8 cellular contexts compared by ENCODE assay signal in the genomic region with DNA sequence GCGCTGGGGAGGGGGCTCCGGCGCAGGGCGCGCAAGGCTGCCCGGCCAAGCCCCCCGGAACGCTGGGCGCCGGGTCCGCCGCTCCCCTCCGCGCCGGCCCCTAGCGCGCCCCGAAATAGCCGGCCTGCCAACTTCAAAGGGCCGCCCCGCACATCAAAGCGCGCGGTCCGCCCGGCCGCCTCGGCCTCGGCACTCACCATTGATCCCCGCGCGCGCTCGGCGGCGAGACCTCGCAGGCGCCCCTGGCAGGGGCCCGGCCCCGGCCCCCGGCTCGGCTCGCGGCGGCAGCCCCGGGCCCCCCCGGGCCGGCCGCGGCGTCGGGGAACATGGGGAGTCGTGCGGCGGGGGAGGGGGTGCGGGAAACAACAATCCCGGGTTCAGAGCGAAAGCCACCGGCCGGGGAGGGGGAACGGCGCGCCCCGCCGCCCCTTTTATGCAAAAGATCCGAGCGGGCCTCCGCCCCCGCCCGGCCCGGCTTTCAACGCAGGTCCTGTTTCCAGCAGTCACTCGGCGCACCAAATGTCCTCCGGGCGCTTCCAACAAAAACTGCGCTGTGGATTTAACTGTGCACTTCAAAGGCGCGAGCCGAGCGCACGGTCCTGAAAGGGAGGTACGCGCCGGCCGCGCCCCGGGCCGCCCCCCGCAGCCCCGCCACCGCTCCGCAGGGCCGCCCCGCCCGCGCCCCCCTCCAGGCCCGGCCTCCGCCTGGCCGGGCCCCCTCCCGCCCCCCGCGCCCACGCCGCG. TPM values are rescaled to one million over a fixed set of nuclear protein-coding genes. Genes with fewer than 3 reads are reported as not detected.
DNase-seq lines count a peak whose midpoint lies in the region; ATAC-seq and TF ChIP-seq lines count a peak whose summit lies in the region.

No MANE protein-coding gene starts in this region.

- no peaks in the 10 kb centered on the region for H3K36me3 ChIP-seq in left lung

- peaks cover 5 to 19% of the 10 kb centered on the region in 2 donors for H3K4me1 ChIP-seq in left lung

- no peak for TF ChIP-seq CTCF in left lung (IDR thresholded peaks at IDR 0.05)

- H3K27ac ChIP-seq in left lung, result peak overlapping the region; percentile 86 to 94

- H3K27me3 ChIP-seq in left lung, result peaks cover 0 to 72% of the 10 kb centered on the region in 2 donors

- DNase-seq in ELF-1 (ENCODE audit: low read depth, low spot score), result peak; percentile 97
- DNase-seq in NCI-H345 treated with DMSO at 0.1 percent for 48 hours (lab: John Stamatoyannopoulos, UW; ENCODE audit: unreplicated experiment), result peak; percentile 24
- DNase-seq in activated CD4-positive, alpha-beta T cell treated with anti-CD3 and anti-CD28 coated beads, Interleukin-2, amount 50 U/mL, for 48 hours, result peak; percentile 77 to 81
- peak; percentile 88 for DNase-seq in dermis blood vessel endothelial cell
- DNase-seq in left lung, result peak; percentile 85 to 90
- DNase-seq in stimulated activated CD4-positive, alpha-beta T cell treated with anti-CD3 and anti-CD28 coated beads, Interleukin-1b, Interleukin-23, amount 100 ng/mL, for 48 hours, result peak; percentile 80
- DNase-seq in OCI-M2 (lab: John Stamatoyannopoulos, UW; ENCODE audit: unreplicated experiment), result no peak

- peak; percentile 44 for ATAC-seq in HG02885 (IDR thresholded peaks at IDR 0.05; ENCODE audit: poor library complexity, unreplicated experiment)
- peak; percentile 20 for ATAC-seq in left lung

- intact Hi-C loops in left lung (cut with DNase I), result no loop called here

- no peaks in the 10 kb centered on the region for H3K9me3 ChIP-seq in left lung

- H3K4me3 ChIP-seq in left lung, result peak overlapping the region in 1 of 2 donors; percentile 31

RNA-seq across cellular contexts. Expression of gene AXIN2, which starts 0.6 kb away (rescaled TPM):
- total RNA-seq in dermis blood vessel endothelial cell, result 3.1 and 3.6 TPM in 2 replicates
- total RNA-seq in left lung, result 10 to 100 TPM; 25.0 to 41.6 TPM
